In the genomic region with DNA sequence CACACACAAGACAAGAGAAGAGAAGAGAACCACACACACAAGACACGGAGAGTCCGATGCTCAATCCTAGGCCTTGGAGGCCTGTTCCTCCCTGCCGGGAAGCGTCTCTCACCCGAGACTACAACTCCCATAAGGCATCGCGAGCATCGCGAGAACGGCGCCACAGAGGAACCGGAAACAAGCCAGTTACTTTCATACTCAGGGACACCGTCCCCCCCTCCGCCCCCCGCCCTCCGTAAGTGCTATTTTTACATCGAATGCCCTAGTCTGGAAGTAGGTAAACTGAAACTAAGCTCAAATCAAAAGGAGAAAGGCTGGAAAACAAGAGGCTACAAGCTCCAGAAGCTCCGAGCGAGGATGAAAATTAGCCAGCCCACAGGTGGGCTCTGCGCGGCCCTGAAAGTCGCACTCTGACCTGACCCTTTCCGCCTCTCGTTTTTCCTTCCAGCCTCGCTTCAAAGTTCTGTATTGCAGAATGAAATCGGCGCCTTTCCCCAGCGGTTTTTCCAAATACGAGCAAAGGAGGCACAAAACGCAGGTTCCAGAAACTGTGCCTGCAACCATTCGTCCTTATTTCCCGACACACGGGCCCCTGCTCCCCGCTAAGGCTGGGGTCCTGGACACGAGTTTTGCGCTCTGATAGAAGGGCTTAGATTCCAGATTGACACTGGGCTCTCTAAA, we compare ENCODE assay signal across 1 cellular context.
TF ChIP-seq lines count a peak whose summit lies in the region.

No MANE protein-coding gene starts in this region.

TF ChIP-seq in HepG2, 621 proteins besides CTCF, POLR2A, EP300 and RAD21 (continued from another document and continues in another):
- 0 out of 2 replicates have a peak, but pooled peaks have one; percentile 56 for TF ChIP-seq ZNF639 (CRISPR knock-in tag; conservative IDR thresholded peaks at IDR 0.05)
- TF ChIP-seq NR2F6 (IDR thresholded peaks at IDR 0.05), result no peak
- TF ChIP-seq NR2F6 (CRISPR knock-in tag; IDR thresholded peaks at IDR 0.05), result peak; percentile 42; the same call in 1 of the 2 replicates
- TF ChIP-seq MED1 (CRISPR knock-in tag; IDR thresholded peaks at IDR 0.05), result peak; percentile 52; the same call in 1 of the 2 replicates
- peak; percentile 76 for TF ChIP-seq ZNF747 (CRISPR knock-in tag; IDR thresholded peaks at IDR 0.05; ENCODE audit: borderline replicate concordance)
- 0 out of 2 replicates have a peak, but pooled peaks have one; percentile 46 for TF ChIP-seq KLF11 (CRISPR knock-in tag; IDR thresholded peaks at IDR 0.05)
- no peak for TF ChIP-seq CREB1 (IDR thresholded peaks at IDR 0.05)
- peak; percentile 30; the same call in 1 of the 2 replicates for TF ChIP-seq CREB1 (CRISPR knock-in tag; IDR thresholded peaks at IDR 0.05)
- peak; percentile 89 for TF ChIP-seq GATAD1 (CRISPR knock-in tag; IDR thresholded peaks at IDR 0.05)
- peak; percentile 36 for TF ChIP-seq ZNF770 (CRISPR knock-in tag; IDR thresholded peaks at IDR 0.05)
- no peak for TF ChIP-seq ZNF782 (CRISPR knock-in tag; IDR thresholded peaks at IDR 0.05; ENCODE audit: borderline replicate concordance)
- TF ChIP-seq, protein P1, sequence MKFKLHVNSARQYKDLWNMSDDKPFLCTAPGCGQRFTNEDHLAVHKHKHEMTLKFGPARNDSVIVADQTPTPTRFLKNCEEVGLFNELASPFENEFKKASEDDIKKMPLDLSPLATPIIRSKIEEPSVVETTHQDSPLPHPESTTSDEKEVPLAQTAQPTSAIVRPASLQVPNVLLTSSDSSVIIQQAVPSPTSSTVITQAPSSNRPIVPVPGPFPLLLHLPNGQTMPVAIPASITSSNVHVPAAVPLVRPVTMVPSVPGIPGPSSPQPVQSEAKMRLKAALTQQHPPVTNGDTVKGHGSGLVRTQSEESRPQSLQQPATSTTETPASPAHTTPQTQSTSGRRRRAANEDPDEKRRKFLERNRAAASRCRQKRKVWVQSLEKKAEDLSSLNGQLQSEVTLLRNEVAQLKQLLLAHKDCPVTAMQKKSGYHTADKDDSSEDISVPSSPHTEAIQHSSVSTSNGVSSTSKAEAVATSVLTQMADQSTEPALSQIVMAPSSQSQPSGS (CRISPR knock-in tag; IDR thresholded peaks at IDR 0.05), result peak; percentile 64; the same call in 1 of the 2 replicates
- TF ChIP-seq, protein P2, sequence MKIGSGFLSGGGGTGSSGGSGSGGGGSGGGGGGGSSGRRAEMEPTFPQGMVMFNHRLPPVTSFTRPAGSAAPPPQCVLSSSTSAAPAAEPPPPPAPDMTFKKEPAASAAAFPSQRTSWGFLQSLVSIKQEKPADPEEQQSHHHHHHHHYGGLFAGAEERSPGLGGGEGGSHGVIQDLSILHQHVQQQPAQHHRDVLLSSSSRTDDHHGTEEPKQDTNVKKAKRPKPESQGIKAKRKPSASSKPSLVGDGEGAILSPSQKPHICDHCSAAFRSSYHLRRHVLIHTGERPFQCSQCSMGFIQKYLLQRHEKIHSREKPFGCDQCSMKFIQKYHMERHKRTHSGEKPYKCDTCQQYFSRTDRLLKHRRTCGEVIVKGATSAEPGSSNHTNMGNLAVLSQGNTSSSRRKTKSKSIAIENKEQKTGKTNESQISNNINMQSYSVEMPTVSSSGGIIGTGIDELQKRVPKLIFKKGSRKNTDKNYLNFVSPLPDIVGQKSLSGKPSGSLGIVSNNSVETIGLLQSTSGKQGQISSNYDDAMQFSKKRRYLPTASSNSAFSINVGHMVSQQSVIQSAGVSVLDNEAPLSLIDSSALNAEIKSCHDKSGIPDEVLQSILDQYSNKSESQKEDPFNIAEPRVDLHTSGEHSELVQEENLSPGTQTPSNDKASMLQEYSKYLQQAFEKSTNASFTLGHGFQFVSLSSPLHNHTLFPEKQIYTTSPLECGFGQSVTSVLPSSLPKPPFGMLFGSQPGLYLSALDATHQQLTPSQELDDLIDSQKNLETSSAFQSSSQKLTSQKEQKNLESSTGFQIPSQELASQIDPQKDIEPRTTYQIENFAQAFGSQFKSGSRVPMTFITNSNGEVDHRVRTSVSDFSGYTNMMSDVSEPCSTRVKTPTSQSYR (CRISPR knock-in tag; IDR thresholded peaks at IDR 0.05; ENCODE audit: borderline replicate concordance), result peak; percentile 83
- TF ChIP-seq FOXP1 (IDR thresholded peaks at IDR 0.05), result no peak
- 0 out of 2 replicates have a peak, but pooled peaks have one; percentile 13 for TF ChIP-seq FOXP1 (CRISPR knock-in tag; IDR thresholded peaks at IDR 0.05)
- peak; percentile 62 for TF ChIP-seq TEAD3 (CRISPR knock-in tag; optimal IDR thresholded peaks at IDR 0.05; ENCODE audit: borderline replicate concordance)
- peak; percentile 50; the same call in 1 of the 2 replicates for TF ChIP-seq TBX2 (CRISPR knock-in tag; IDR thresholded peaks at IDR 0.05; ENCODE audit: borderline replicate concordance)
- 0 out of 2 replicates have a peak, but pooled peaks have one; percentile 30 for TF ChIP-seq ZNF619 (CRISPR knock-in tag; IDR thresholded peaks at IDR 0.05)
- TF ChIP-seq, protein P3, sequence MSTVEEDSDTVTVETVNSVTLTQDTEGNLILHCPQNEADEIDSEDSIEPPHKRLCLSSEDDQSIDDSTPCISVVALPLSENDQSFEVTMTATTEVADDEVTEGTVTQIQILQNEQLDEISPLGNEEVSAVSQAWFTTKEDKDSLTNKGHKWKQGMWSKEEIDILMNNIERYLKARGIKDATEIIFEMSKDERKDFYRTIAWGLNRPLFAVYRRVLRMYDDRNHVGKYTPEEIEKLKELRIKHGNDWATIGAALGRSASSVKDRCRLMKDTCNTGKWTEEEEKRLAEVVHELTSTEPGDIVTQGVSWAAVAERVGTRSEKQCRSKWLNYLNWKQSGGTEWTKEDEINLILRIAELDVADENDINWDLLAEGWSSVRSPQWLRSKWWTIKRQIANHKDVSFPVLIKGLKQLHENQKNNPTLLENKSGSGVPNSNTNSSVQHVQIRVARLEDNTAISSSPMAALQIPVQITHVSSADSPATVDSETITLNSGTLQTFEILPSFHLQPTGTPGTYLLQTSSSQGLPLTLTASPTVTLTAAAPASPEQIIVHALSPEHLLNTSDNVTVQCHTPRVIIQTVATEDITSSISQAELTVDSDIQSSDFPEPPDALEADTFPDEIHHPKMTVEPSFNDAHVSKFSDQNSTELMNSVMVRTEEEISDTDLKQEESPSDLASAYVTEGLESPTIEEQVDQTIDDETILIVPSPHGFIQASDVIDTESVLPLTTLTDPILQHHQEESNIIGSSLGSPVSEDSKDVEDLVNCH (CRISPR knock-in tag; IDR thresholded peaks at IDR 0.05), result no peak
- TF ChIP-seq, protein P4, sequence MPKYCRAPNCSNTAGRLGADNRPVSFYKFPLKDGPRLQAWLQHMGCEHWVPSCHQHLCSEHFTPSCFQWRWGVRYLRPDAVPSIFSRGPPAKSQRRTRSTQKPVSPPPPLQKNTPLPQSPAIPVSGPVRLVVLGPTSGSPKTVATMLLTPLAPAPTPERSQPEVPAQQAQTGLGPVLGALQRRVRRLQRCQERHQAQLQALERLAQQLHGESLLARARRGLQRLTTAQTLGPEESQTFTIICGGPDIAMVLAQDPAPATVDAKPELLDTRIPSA (CRISPR knock-in tag; IDR thresholded peaks at IDR 0.05; ENCODE audit: borderline replicate concordance), result no peak
- peak; percentile 35; the same call in 1 of the 2 replicates for TF ChIP-seq SP140L (CRISPR knock-in tag; IDR thresholded peaks at IDR 0.05; ENCODE audit: borderline replicate concordance)
- TF ChIP-seq YY1 (IDR thresholded peaks at IDR 0.05; ENCODE audit: insufficient read depth, insufficient replicate concordance, low read depth, low read length), result peak; percentile 54
- TF ChIP-seq, protein P5, sequence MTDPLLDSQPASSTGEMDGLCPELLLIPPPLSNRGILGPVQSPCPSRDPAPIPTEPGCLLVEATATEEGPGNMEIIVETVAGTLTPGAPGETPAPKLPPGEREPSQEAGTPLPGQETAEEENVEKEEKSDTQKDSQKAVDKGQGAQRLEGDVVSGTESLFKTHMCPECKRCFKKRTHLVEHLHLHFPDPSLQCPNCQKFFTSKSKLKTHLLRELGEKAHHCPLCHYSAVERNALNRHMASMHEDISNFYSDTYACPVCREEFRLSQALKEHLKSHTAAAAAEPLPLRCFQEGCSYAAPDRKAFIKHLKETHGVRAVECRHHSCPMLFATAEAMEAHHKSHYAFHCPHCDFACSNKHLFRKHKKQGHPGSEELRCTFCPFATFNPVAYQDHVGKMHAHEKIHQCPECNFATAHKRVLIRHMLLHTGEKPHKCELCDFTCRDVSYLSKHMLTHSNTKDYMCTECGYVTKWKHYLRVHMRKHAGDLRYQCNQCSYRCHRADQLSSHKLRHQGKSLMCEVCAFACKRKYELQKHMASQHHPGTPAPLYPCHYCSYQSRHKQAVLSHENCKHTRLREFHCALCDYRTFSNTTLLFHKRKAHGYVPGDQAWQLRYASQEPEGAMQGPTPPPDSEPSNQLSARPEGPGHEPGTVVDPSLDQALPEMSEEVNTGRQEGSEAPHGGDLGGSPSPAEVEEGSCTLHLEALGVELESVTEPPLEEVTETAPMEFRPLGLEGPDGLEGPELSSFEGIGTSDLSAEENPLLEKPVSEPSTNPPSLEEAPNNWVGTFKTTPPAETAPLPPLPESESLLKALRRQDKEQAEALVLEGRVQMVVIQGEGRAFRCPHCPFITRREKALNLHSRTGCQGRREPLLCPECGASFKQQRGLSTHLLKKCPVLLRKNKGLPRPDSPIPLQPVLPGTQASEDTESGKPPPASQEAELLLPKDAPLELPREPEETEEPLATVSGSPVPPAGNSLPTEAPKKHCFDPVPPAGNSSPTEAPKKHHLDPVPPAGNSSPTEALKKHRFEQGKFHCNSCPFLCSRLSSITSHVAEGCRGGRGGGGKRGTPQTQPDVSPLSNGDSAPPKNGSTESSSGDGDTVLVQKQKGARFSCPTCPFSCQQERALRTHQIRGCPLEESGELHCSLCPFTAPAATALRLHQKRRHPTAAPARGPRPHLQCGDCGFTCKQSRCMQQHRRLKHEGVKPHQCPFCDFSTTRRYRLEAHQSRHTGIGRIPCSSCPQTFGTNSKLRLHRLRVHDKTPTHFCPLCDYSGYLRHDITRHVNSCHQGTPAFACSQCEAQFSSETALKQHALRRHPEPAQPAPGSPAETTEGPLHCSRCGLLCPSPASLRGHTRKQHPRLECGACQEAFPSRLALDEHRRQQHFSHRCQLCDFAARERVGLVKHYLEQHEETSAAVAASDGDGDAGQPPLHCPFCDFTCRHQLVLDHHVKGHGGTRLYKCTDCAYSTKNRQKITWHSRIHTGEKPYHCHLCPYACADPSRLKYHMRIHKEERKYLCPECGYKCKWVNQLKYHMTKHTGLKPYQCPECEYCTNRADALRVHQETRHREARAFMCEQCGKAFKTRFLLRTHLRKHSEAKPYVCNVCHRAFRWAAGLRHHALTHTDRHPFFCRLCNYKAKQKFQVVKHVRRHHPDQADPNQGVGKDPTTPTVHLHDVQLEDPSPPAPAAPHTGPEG (CRISPR knock-in tag; IDR thresholded peaks at IDR 0.05), result no peak
- no peak for TF ChIP-seq ZNF607 (CRISPR knock-in tag; IDR thresholded peaks at IDR 0.05; ENCODE audit: borderline replicate concordance)
- no peak for TF ChIP-seq ATAD3A (CRISPR knock-in tag; IDR thresholded peaks at IDR 0.05)
- 0 out of 2 replicates have a peak, but pooled peaks have one; percentile 34 for TF ChIP-seq KDM3A (CRISPR knock-in tag; IDR thresholded peaks at IDR 0.05; ENCODE audit: low read depth)
- TF ChIP-seq HDAC1 (CRISPR knock-in tag; IDR thresholded peaks at IDR 0.05), result peak; percentile 72
- TF ChIP-seq, protein P6, sequence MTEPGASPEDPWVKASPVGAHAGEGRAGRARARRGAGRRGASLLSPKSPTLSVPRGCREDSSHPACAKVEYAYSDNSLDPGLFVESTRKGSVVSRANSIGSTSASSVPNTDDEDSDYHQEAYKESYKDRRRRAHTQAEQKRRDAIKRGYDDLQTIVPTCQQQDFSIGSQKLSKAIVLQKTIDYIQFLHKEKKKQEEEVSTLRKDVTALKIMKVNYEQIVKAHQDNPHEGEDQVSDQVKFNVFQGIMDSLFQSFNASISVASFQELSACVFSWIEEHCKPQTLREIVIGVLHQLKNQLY (CRISPR knock-in tag; IDR thresholded peaks at IDR 0.05), result 0 out of 2 replicates have a peak, but pooled peaks have one; percentile 14
- TF ChIP-seq, protein P7, sequence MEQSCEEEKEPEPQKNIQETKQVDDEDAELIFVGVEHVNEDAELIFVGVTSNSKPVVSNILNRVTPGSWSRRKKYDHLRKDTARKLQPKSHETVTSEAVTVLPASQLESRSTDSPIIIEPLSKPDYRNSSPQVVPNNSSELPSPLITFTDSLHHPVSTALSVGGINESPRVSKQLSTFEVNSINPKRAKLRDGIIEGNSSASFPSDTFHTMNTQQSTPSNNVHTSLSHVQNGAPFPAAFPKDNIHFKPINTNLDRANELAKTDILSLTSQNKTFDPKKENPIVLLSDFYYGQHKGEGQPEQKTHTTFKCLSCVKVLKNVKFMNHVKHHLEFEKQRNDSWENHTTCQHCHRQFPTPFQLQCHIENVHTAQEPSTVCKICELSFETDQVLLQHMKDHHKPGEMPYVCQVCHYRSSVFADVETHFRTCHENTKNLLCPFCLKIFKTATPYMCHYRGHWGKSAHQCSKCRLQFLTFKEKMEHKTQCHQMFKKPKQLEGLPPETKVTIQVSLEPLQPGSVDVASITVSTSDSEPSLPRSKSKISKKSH (CRISPR knock-in tag; IDR thresholded peaks at IDR 0.05; ENCODE audit: borderline replicate concordance), result peak; percentile 55; the same call in 1 of the 2 replicates
- TF ChIP-seq, protein P8, sequence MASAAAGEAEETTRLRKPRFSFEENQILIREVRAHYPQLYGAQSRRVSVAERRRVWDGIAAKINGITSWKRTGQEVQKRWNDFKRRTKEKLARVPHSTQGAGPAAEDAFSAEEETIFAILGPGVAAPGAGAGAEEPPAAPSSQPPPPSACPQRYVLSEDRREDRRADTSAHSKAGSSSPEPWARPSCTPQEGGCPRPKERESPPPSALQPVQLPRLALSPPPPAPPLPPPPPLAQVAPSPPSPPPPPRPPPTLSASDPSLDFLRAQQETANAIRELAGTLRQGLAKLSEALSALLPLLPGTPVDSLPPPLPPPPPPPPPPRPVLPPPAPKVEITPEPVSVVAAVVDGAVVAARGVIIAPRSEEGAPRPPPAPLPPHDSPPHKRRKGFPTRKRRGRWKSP (CRISPR knock-in tag; IDR thresholded peaks at IDR 0.05), result 0 out of 2 replicates have a peak, but pooled peaks have one; percentile 34
- TF ChIP-seq ZNF552 (CRISPR knock-in tag; IDR thresholded peaks at IDR 0.05; ENCODE audit: borderline replicate concordance), result no peak
- TF ChIP-seq ZNF33A (CRISPR knock-in tag; IDR thresholded peaks at IDR 0.05; ENCODE audit: borderline replicate concordance), result 0 out of 2 replicates have a peak, but pooled peaks have one; percentile 72
